Comparison of ENCODE assay signal across 10 cellular contexts in genomic region chr3:39104961-39105686, GRCh38. TPM values are rescaled to one million over a fixed set of nuclear protein-coding genes. Genes with fewer than 3 reads are reported as not detected.
DNase-seq lines count a peak whose midpoint lies in the region; ATAC-seq, FAIRE-seq and TF ChIP-seq lines count a peak whose summit lies in the region.
"Had no signal": no experiment of that assay in that cellular context is flagged by ENCODE, and none has a peak within 500 bp of the region (broad histone marks: within the 10 kb centered on the region; RNA-seq: fewer than 3 reads in every experiment).

No MANE protein-coding gene starts in this region.

- no peaks in the 10 kb centered on the region for H3K36me3 Mint-ChIP-seq in CD4-positive, CD25-positive, alpha-beta regulatory T cell
- peaks cover 7% of the 10 kb centered on the region for H3K36me3 Mint-ChIP-seq in nephron (ENCODE audit: low read depth)

- H3K4me3 Mint-ChIP-seq in CD4-positive, CD25-positive, alpha-beta regulatory T cell: peak overlapping the region; percentile 38 to 94 (median 86)
- H3K4me3 Mint-ChIP-seq in nephron: peak overlapping the region; percentile 90 to 92 (median 92)

- H3K4me1 ChIP-seq in CD4-positive, CD25-positive, alpha-beta regulatory T cell (ENCODE audit: control insufficient read depth, insufficient read depth, low read length, poor library complexity, severe bottlenecking): peaks cover 40% of the 10 kb centered on the region
- peaks cover 51% of the 10 kb centered on the region for H3K4me1 ChIP-seq in DOHH2 (ENCODE audit: control insufficient read depth, low read length)

- H3K9me2 ChIP-seq in DOHH2 (replicated peaks; ENCODE audit: control insufficient read depth, low read length): no peaks in the 10 kb centered on the region

- H3K9me3 ChIP-seq in CD4-positive, CD25-positive, alpha-beta regulatory T cell (ENCODE audit: control insufficient read depth in 2 of 2, low read length in 2 of 2): no peaks in the 10 kb centered on the region
- H3K9me3 ChIP-seq in DOHH2 (ENCODE audit: control insufficient read depth, insufficient read depth, low read length): no peaks in the 10 kb centered on the region

- H3K79me2 ChIP-seq in DOHH2 (ENCODE audit: control insufficient read depth, low read length): peaks cover 33% of the 10 kb centered on the region

- no peaks in the 10 kb centered on the region for H3K27me3 ChIP-seq in CD4-positive, CD25-positive, alpha-beta regulatory T cell (ENCODE audit: control insufficient read depth, insufficient read depth, low read length)
- H3K27me3 ChIP-seq in DOHH2 (ENCODE audit: control insufficient read depth, low read length): no peaks in the 10 kb centered on the region

- H3K4me1 Mint-ChIP-seq in CD4-positive, CD25-positive, alpha-beta regulatory T cell: peaks cover 19 to 75% (median 48%) of the 10 kb centered on the region in 4 donors
- H3K4me1 Mint-ChIP-seq in nephron: peaks cover 46% of the 10 kb centered on the region

- no peak for FAIRE-seq in GM12891 (lab: Jason Lieb, UNC)
- FAIRE-seq: frontal cortex, GM19239 had no signal

- peak overlapping the region; percentile 49 for H3K4me3 ChIP-seq in CD4-positive, CD25-positive, alpha-beta regulatory T cell (ENCODE audit: low read depth, low read length)
- peak overlapping the region; percentile 29; the same call in 1 of the 2 replicates for H3K4me3 ChIP-seq in DOHH2 (ENCODE audit: low read length)

- ATAC-seq in CD4-positive, CD25-positive, alpha-beta regulatory T cell (ENCODE audit: low read depth in 2 of 2): no peak
- no peak for ATAC-seq in GM21447 (IDR thresholded peaks at IDR 0.05; ENCODE audit: unreplicated experiment)

- TF ChIP-seq POLR2A in GM12891 (IDR thresholded peaks at IDR 0.05; ENCODE audit: low read depth, low read length): no peak

- TF ChIP-seq CTCF in DOHH2 (IDR thresholded peaks at IDR 0.05; ENCODE audit: low read depth, low read length, poor library complexity, severe bottlenecking) (no peak), nephron (IDR thresholded peaks at IDR 0.05; ENCODE audit: unreplicated experiment in 3 of 3) (no peak), GM13977 (IDR thresholded peaks at IDR 0.05; ENCODE audit: extremely low read depth, insufficient read depth, missing control alignments) (no peak)

- no peaks in the 10 kb centered on the region for H3K36me3 ChIP-seq in CD4-positive, CD25-positive, alpha-beta regulatory T cell (ENCODE audit: control insufficient read depth, insufficient read depth, low read length)
- peaks cover 8% of the 10 kb centered on the region; the same call in 1 of the 2 replicates for H3K36me3 ChIP-seq in DOHH2 (ENCODE audit: control insufficient read depth, low read length)

- H3K4me2 ChIP-seq in DOHH2 (ENCODE audit: low read length): peak overlapping the region; percentile 73

- in situ Hi-C loops in GM13977 (cut with MboI; ENCODE audit: low pct_unique_long_range_greater_than_20kb, low sequenced_read_pairs, unreplicated experiment): no loop called here

- no peaks in the 10 kb centered on the region for H4K20me1 ChIP-seq in DOHH2 (ENCODE audit: control insufficient read depth, insufficient read depth, low read depth, low read length)

- H3K27me3 Mint-ChIP-seq in CD4-positive, CD25-positive, alpha-beta regulatory T cell: peaks cover 4% of the 10 kb centered on the region
- H3K27me3 Mint-ChIP-seq in nephron (ENCODE audit: low read depth): no peaks in the 10 kb centered on the region

- H3K27ac Mint-ChIP-seq in CD4-positive, CD25-positive, alpha-beta regulatory T cell: peak overlapping the region; percentile 32 to 94 (median 88)
- H3K27ac Mint-ChIP-seq in nephron: peak overlapping the region in 1 of 3 experiments; percentile 48

- H3F3A ChIP-seq in DOHH2 (ENCODE audit: control insufficient read depth, insufficient read depth): peaks cover 17% of the 10 kb centered on the region

- H3K9me3 Mint-ChIP-seq in CD4-positive, CD25-positive, alpha-beta regulatory T cell: no peaks in the 10 kb centered on the region
- no peaks in the 10 kb centered on the region for H3K9me3 Mint-ChIP-seq in nephron

- no peak for DNase-seq in CD4-positive, CD25-positive, alpha-beta regulatory T cell
- DNase-seq in activated CD4-positive, alpha-beta T cell treated with anti-CD3 and anti-CD28 coated beads, Interleukin-2, amount 50 U/mL, for 4 hours: peak; percentile 43 to 44
- DNase-seq in SW 1271 (lab: John Stamatoyannopoulos, UW) (no peak), GM13977 (ENCODE audit: low spot score) (no peak), GM12891 (ENCODE audit: insufficient read length, low spot score) (no peak)

- no peak overlapping the region for H3K27ac ChIP-seq in CD4-positive, CD25-positive, alpha-beta regulatory T cell (ENCODE audit: insufficient read depth, low read length, poor library complexity, severe bottlenecking)
- no peak overlapping the region for H3K27ac ChIP-seq in DOHH2 (ENCODE audit: low read depth, low read length)

TF ChIP-seq in GM12891, 5 proteins besides CTCF, POLR2A, EP300 and RAD21:
- TF ChIP-seq PAX5 (IDR thresholded peaks at IDR 0.05; ENCODE audit: insufficient read depth, low read length, severe bottlenecking): no peak
- no peak for TF ChIP-seq POLR2AphosphoS5 (IDR thresholded peaks at IDR 0.05; ENCODE audit: low read depth, low read length)

RNA-seq across cellular contexts. Expression of gene GORASP1, which starts 2.3 kb away (rescaled TPM):
- total RNA-seq in CD4-positive, CD25-positive, alpha-beta regulatory T cell: 34.0 TPM
- 10 to 100 TPM; 18.5 to 29.7 (median 20.5) TPM for polyA plus RNA-seq in CD4-positive, CD25-positive, alpha-beta regulatory T cell
- polyA plus RNA-seq in GM12891 (2012; ENCODE audit: low read depth, missing spikeins): 18.7 TPM

RNA-seq across cellular contexts. Expression of gene TTC21A, which starts 2.4 kb away (rescaled TPM):
- 4.1 TPM for total RNA-seq in CD4-positive, CD25-positive, alpha-beta regulatory T cell
- polyA plus RNA-seq in CD4-positive, CD25-positive, alpha-beta regulatory T cell: 1 to 10 TPM in 2 of 4 donors, under 1 TPM in 2; 0.41 to 2.7 (median 1.0) TPM
- 1.9 TPM for polyA plus RNA-seq in GM12891 (2012; ENCODE audit: low read depth, missing spikeins)

RNA-seq across cellular contexts. Expression of gene CSRNP1, which starts 48.3 kb away (rescaled TPM):
- 300 TPM for total RNA-seq in CD4-positive, CD25-positive, alpha-beta regulatory T cell
- 10 to 100 TPM; 12.5 to 24.1 (median 14.7) TPM for polyA plus RNA-seq in CD4-positive, CD25-positive, alpha-beta regulatory T cell
- polyA plus RNA-seq in GM12891 (2012; ENCODE audit: low read depth, missing spikeins): 20.2 TPM

RNA-seq across cellular contexts. Expression of gene WDR48, which starts 53.3 kb away (rescaled TPM):
- 104 TPM for total RNA-seq in CD4-positive, CD25-positive, alpha-beta regulatory T cell
- polyA plus RNA-seq in CD4-positive, CD25-positive, alpha-beta regulatory T cell: 10 to 100 TPM; 46.7 to 70.6 (median 49.9) TPM
- polyA plus RNA-seq in GM12891 (2012; ENCODE audit: low read depth, missing spikeins): 16.7 TPM

RNA-seq across cellular contexts. Expression of gene SCN11A, which starts 53.4 kb away (rescaled TPM):
- not detected for total RNA-seq in CD4-positive, CD25-positive, alpha-beta regulatory T cell
- under 1 TPM in 1 of 4 donors, not detected in 3; 0.13 TPM for polyA plus RNA-seq in CD4-positive, CD25-positive, alpha-beta regulatory T cell
- polyA plus RNA-seq in GM12891 (2012; ENCODE audit: low read depth, missing spikeins): 0.04 TPM

Comparison
In these comparisons a context has a peak if more than half of its experiments do, and no peak if none do; other contexts are left out.
1. DNase-seq: peak in activated CD4-positive, alpha-beta T cell treated with anti-CD3 and anti-CD28 coated beads, Interleukin-2, amount 50 U/mL, for 4 hours (2 of 2); none in CD4-positive, CD25-positive, alpha-beta regulatory T cell (0 of 3), SW 1271 (0 of 2), GM13977 (single experiment) and GM12891 (single experiment).